Comparison of ENCODE assay signal across 1 cellular context in genomic region chr16:70685938-70686375, GRCh38.
TF ChIP-seq lines count a peak whose summit lies in the region.

MTSS2 (minus strand) TSS chr16:70686053; CDS start chr16:70685791, 262 bp downstream.

TF ChIP-seq in HepG2, 621 proteins besides CTCF, POLR2A, EP300 and RAD21 (continued from another document and continues in another):
- TF ChIP-seq ZFY (CRISPR knock-in tag; IDR thresholded peaks at IDR 0.05) = peak; percentile 67
- 0 out of 2 replicates have a peak, but pooled peaks have one; percentile 41 for TF ChIP-seq ZNF639 (CRISPR knock-in tag; conservative IDR thresholded peaks at IDR 0.05)
- no peak for TF ChIP-seq RARG (CRISPR knock-in tag; IDR thresholded peaks at IDR 0.05; ENCODE audit: low read depth)
- no peak for TF ChIP-seq ZZZ3 (CRISPR knock-in tag; IDR thresholded peaks at IDR 0.05; ENCODE audit: borderline replicate concordance)
- no peak for TF ChIP-seq REL (CRISPR knock-in tag; conservative IDR thresholded peaks at IDR 0.05)
- TF ChIP-seq, protein P1, sequence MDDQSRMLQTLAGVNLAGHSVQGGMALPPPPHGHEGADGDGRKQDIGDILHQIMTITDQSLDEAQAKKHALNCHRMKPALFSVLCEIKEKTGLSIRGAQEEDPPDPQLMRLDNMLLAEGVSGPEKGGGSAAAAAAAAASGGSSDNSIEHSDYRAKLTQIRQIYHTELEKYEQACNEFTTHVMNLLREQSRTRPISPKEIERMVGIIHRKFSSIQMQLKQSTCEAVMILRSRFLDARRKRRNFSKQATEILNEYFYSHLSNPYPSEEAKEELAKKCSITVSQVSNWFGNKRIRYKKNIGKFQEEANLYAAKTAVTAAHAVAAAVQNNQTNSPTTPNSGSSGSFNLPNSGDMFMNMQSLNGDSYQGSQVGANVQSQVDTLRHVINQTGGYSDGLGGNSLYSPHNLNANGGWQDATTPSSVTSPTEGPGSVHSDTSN (CRISPR knock-in tag; IDR thresholded peaks at IDR 0.05; ENCODE audit: borderline replicate concordance) = no peak
- TF ChIP-seq ZNF710 (CRISPR knock-in tag; IDR thresholded peaks at IDR 0.05; ENCODE audit: borderline replicate concordance) = no peak
- no peak for TF ChIP-seq GTF3A (CRISPR knock-in tag; conservative IDR thresholded peaks at IDR 0.05)
- TF ChIP-seq LBX2 (CRISPR knock-in tag; IDR thresholded peaks at IDR 0.05; ENCODE audit: borderline replicate concordance) = no peak
- no peak for TF ChIP-seq JUN (CRISPR knock-in tag; IDR thresholded peaks at IDR 0.05)
- no peak for TF ChIP-seq SMARCC2 (IDR thresholded peaks at IDR 0.05)
- TF ChIP-seq, protein P2, sequence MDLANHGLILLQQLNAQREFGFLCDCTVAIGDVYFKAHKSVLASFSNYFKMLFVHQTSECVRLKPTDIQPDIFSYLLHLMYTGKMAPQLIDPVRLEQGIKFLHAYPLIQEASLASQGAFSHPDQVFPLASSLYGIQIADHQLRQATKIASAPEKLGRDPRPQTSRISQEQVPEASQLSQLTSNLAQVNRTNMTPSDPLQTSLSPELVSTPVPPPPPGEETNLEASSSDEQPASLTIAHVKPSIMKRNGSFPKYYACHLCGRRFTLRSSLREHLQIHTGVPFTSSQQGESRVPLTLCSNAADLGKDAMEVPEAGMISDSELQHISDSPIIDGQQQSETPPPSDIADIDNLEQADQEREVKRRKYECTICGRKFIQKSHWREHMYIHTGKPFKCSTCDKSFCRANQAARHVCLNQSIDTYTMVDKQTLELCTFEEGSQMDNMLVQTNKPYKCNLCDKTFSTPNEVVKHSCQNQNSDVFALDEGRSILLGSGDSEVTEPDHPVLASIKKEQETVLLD (CRISPR knock-in tag; IDR thresholded peaks at IDR 0.05; ENCODE audit: low read depth) = peak; percentile 74
- TF ChIP-seq RBAK (CRISPR knock-in tag; IDR thresholded peaks at IDR 0.05) = no peak
- TF ChIP-seq SIN3B (IDR thresholded peaks at IDR 0.05; ENCODE audit: low read length) = no peak
- no peak for TF ChIP-seq NFIB (CRISPR knock-in tag; IDR thresholded peaks at IDR 0.05; ENCODE audit: borderline replicate concordance)
- no peak for TF ChIP-seq CEBPZ (IDR thresholded peaks at IDR 0.05; ENCODE audit: low read length)
- TF ChIP-seq E2F1 (CRISPR knock-in tag; IDR thresholded peaks at IDR 0.05) = no peak
- TF ChIP-seq ZNF234 (CRISPR knock-in tag; conservative IDR thresholded peaks at IDR 0.05) = no peak
- TF ChIP-seq SMYD3 (CRISPR knock-in tag; IDR thresholded peaks at IDR 0.05) = no peak
- TF ChIP-seq ZNF775 (CRISPR knock-in tag; IDR thresholded peaks at IDR 0.05; ENCODE audit: borderline replicate concordance) = no peak
- no peak for TF ChIP-seq TAF15 (IDR thresholded peaks at IDR 0.05; ENCODE audit: low read depth, low read length, poor library complexity, severe bottlenecking)
- no peak for TF ChIP-seq GATA4 (IDR thresholded peaks at IDR 0.05; ENCODE audit: borderline replicate concordance, low read depth)
- TF ChIP-seq ELF1 (CRISPR knock-in tag; IDR thresholded peaks at IDR 0.05) = no peak
- TF ChIP-seq, protein P3, sequence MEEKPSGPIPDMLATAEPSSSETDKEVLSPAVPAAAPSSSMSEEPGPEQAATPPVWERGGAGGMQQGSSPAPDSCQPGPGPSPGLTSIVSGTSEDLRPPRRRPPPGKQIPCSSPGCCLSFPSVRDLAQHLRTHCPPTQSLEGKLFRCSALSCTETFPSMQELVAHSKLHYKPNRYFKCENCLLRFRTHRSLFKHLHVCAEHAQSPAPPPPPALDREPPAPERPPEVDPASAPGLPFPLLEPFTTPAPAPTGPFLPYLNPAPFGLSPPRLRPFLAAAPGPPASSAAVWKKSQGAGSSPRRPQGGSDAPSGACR (CRISPR knock-in tag; IDR thresholded peaks at IDR 0.05) = no peak
- TF ChIP-seq NR2F6 (IDR thresholded peaks at IDR 0.05) = no peak
- TF ChIP-seq NR2F6 (CRISPR knock-in tag; IDR thresholded peaks at IDR 0.05) = no peak
- peak; percentile 12; the same call in 1 of the 2 replicates for TF ChIP-seq MTA1 (CRISPR knock-in tag; IDR thresholded peaks at IDR 0.05; ENCODE audit: borderline replicate concordance)
- no peak for TF ChIP-seq ZNF674 (CRISPR knock-in tag; IDR thresholded peaks at IDR 0.05; ENCODE audit: low read depth)
- TF ChIP-seq FOXK2 (IDR thresholded peaks at IDR 0.05) = no peak
- TF ChIP-seq LCORL (IDR thresholded peaks at IDR 0.05) = no peak
- peak; percentile 49 for TF ChIP-seq LCORL (CRISPR knock-in tag; IDR thresholded peaks at IDR 0.05)
- TF ChIP-seq NBN (conservative IDR thresholded peaks at IDR 0.05) = no peak
- TF ChIP-seq E2F5 (CRISPR knock-in tag; conservative IDR thresholded peaks at IDR 0.05) = peak; percentile 48; the same call in 1 of the 2 replicates
- TF ChIP-seq ZNF598 (CRISPR knock-in tag; IDR thresholded peaks at IDR 0.05; ENCODE audit: borderline replicate concordance) = no peak; the same call in 1 of the 2 replicates
- peak; percentile 77; the same call in 1 of the 2 replicates for TF ChIP-seq POGK (CRISPR knock-in tag; conservative IDR thresholded peaks at IDR 0.05)
- no peak for TF ChIP-seq GPN1 (CRISPR knock-in tag; IDR thresholded peaks at IDR 0.05; ENCODE audit: borderline replicate concordance)
- TF ChIP-seq CERS6 (CRISPR knock-in tag; IDR thresholded peaks at IDR 0.05) = no peak
- TF ChIP-seq ZKSCAN8 (CRISPR knock-in tag; IDR thresholded peaks at IDR 0.05; ENCODE audit: borderline replicate concordance) = no peak
- TF ChIP-seq TARDBP (CRISPR knock-in tag; IDR thresholded peaks at IDR 0.05) = no peak
- no peak for TF ChIP-seq ZNF7 (CRISPR knock-in tag; IDR thresholded peaks at IDR 0.05)
- TF ChIP-seq SMARCE1 (IDR thresholded peaks at IDR 0.05; ENCODE audit: borderline replicate concordance) = no peak
- TF ChIP-seq, protein P4, sequence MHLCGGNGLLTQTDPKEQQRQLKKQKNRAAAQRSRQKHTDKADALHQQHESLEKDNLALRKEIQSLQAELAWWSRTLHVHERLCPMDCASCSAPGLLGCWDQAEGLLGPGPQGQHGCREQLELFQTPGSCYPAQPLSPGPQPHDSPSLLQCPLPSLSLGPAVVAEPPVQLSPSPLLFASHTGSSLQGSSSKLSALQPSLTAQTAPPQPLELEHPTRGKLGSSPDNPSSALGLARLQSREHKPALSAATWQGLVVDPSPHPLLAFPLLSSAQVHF (CRISPR knock-in tag; IDR thresholded peaks at IDR 0.05) = no peak
- no peak for TF ChIP-seq KMT2B (CRISPR knock-in tag; IDR thresholded peaks at IDR 0.05)
- TF ChIP-seq HMGXB4 (CRISPR knock-in tag; IDR thresholded peaks at IDR 0.05; ENCODE audit: borderline replicate concordance in 1 of 2, low read depth in 1 of 2) = no peak
- no peak for TF ChIP-seq FOSL1 (CRISPR knock-in tag; IDR thresholded peaks at IDR 0.05; ENCODE audit: borderline replicate concordance)
- TF ChIP-seq NFATC3 (CRISPR knock-in tag; IDR thresholded peaks at IDR 0.05) = no peak
- TF ChIP-seq KAT7 (CRISPR knock-in tag; IDR thresholded peaks at IDR 0.05; ENCODE audit: borderline replicate concordance) = no peak; the same call in 1 of the 2 replicates
- no peak for TF ChIP-seq SNAI1 (CRISPR knock-in tag; IDR thresholded peaks at IDR 0.05; ENCODE audit: borderline replicate concordance)
- TF ChIP-seq ZNF230 (CRISPR knock-in tag; IDR thresholded peaks at IDR 0.05) = no peak
